9 cellular contexts compared by ENCODE assay signal in genomic region chr1:12196641-12197482, GRCh38. TPM values are rescaled to one million over a fixed set of nuclear protein-coding genes. Genes with fewer than 3 reads are reported as not detected.
DNase-seq lines count a peak whose midpoint lies in the region; ATAC-seq, FAIRE-seq and TF ChIP-seq lines count a peak whose summit lies in the region.
"Had no signal": no experiment of that assay in that cellular context is flagged by ENCODE, and none has a peak within 500 bp of the region (broad histone marks: within the 10 kb centered on the region; RNA-seq: fewer than 3 reads in every experiment).

No MANE protein-coding gene starts in this region.

- peak; percentile 69 for DNase-seq in A673 (ENCODE audit: low spot score)
- DNase-seq in GM12892 (ENCODE audit: insufficient read length), result no peak
- peak; percentile 84 for DNase-seq in SIG-M5 (lab: John Stamatoyannopoulos, UW)
- DNase-seq in iPS-NIHi11 (ENCODE audit: low spot score), result peak; percentile 79
- DNase-seq in omental fat pad (ENCODE audit: low spot score), result no peak
- DNase-seq in activated gamma-delta T cell treated with Interleukin-2 at 50 U/mL for 16 hours, result no peak
- no peak for DNase-seq in hippocampal formation (lab: John Stamatoyannopoulos, UW)
- no peak for DNase-seq in hepatic stellate cell (ENCODE audit: low spot score)

- TF ChIP-seq CTCF in A673 (conservative IDR thresholded peaks at IDR 0.05; ENCODE audit: low read depth, low read length), result peak; percentile 65
- no peak for TF ChIP-seq CTCF in omental fat pad (IDR thresholded peaks at IDR 0.05)

- no peak overlapping the region for H3K4me3 ChIP-seq in A673 (ENCODE audit: low read depth, low read length, poor library complexity, severe bottlenecking)

- H3K4me1 ChIP-seq in A673 (ENCODE audit: insufficient read depth, low read length, poor library complexity, severe bottlenecking), result no peaks in the 10 kb centered on the region

- no peak for ATAC-seq in omental fat pad (ENCODE audit: low FRiP score)

- H3K27ac ChIP-seq in A673 (ENCODE audit: low read depth, low read length, poor library complexity, severe bottlenecking), result no peak overlapping the region

- intact Hi-C loops in A673 (cut with micrococcal nuclease; ENCODE audit: unreplicated experiment), result no loop called here

- FAIRE-seq in GM12892 (lab: Jason Lieb, UNC), result peak; percentile 73
- FAIRE-seq: G401.6 had no signal

- no peaks in the 10 kb centered on the region for H3K36me3 ChIP-seq in A673 (ENCODE audit: insufficient read depth, low read length, poor library complexity, severe bottlenecking)

- CTCF ChIA-PET in A673 (lab: Charles Lee), result interaction anchor here (0.6 to 2.5 kb wide), 5 partner anchors 10 to 547 kb away, joined by 3 to 16 read pairs (median 4); no protein-coding TSS in a partner anchor

- no peak for TF ChIP-seq POLR2A in GM12892 (IDR thresholded peaks at IDR 0.05; ENCODE audit: low read depth, low read length)

- BruUV-seq in A673 (replicated peaks; lab: Mats Ljungman, UMichigan), result no TSS peak

- no peaks in the 10 kb centered on the region for H3K9me3 ChIP-seq in A673 (ENCODE audit: low read depth, low read length, poor library complexity, severe bottlenecking)

- POLR2A ChIA-PET in A673 (lab: Charles Lee; ENCODE audit: low non-redundant PET), result no interaction called here

- peaks cover 6% of the 10 kb centered on the region for H3K27me3 ChIP-seq in A673 (replicated peaks; ENCODE audit: insufficient read depth, low read depth, low read length, poor library complexity)

RNA-seq across cellular contexts. Expression of gene TNFRSF1B, which starts 30.1 kb away (rescaled TPM):
- total RNA-seq in A673 (2021), result 0.09 TPM in 1 of 2 replicates, not detected in the other
- 24.1 TPM for polyA plus RNA-seq in GM12892 (2012; ENCODE audit: missing spikeins)
- 100 to 1,000 TPM in 2 of 4 donors, 10 to 100 TPM in 2; 34.0 to 122 (median 84.5) TPM for total RNA-seq in omental fat pad

RNA-seq across cellular contexts. Expression of gene VPS13D, which starts 33.0 kb away (rescaled TPM):
- total RNA-seq in A673 (2021) (26.0 and 32.5 TPM in 2 replicates), omental fat pad (100 to 1,000 TPM in 1 of 4 donors, 10 to 100 TPM in 3; 88.1 to 105 (median 97.1) TPM)
- polyA plus RNA-seq in GM12892 (2012; ENCODE audit: missing spikeins), result 6.5 TPM

Comparison
In these comparisons a context has a peak if more than half of its experiments do, and no peak if none do; other contexts are left out.
1. DNase-seq: peak in A673 (single experiment), SIG-M5 (single experiment) and iPS-NIHi11 (single experiment); none in GM12892 (single experiment), omental fat pad (single experiment), activated gamma-delta T cell treated with Interleukin-2 at 50 U/mL for 16 hours (single experiment), hippocampal formation (0 of 2) and hepatic stellate cell (single experiment).
2. RNA of gene TNFRSF1B, which starts 30.1 kb away (total RNA-seq): 34.0 to 122 TPM in omental fat pad; 0.09 TPM in A673; every median in the first group is over 10 times any median in the second.